Comparison of ENCODE assay signal across 2 cellular contexts in the genomic region with DNA sequence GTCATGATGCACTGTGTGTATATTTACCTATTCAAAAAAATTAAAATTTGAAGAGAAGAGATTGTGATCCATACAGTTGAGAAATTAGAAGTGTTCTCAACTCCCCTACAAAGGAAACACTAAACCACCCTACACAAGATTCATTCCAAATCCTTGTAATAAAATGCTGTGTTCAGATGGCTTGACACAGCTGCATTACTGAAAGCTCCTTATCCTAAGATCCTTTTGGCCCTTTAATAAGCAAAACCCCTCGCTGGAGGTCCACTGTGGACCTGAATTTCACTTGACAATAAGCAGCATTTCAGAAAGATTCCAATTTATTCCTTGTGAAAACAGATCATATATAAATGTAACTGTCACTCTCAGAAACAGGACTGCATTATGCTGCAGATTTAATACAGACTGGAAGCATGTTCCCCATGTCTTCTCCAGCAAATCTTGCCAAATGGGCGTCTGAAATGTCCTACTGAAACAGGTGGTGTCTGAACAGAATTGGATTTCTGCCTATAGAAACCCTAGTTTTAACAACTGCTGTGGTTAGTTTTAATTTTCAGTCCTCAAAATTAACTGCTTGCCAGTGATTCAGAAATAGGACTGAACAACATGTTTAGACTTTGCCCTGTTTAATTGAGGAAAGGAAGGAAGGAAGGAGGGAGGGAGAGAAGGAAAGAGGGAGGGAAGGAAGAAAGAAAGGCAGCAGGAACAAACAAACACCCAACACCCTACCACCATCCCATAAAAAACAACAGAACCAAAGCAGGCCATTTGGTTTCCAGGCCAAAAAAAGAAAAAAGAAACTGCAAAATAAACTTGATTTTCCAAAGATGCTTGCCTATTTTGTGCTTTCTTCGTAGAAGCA.
TF ChIP-seq lines count a peak whose summit lies in the region.

No MANE protein-coding gene starts in this region.

TF ChIP-seq in HEK293, 187 proteins besides CTCF, POLR2A, EP300 and RAD21:
- TF ChIP-seq ZNF37A (tag by site-specific recombination; IDR thresholded peaks at IDR 0.05): no peak
- TF ChIP-seq ZNF366 (tag by site-specific recombination; conservative IDR thresholded peaks at IDR 0.05): peak; percentile 79
TF ChIP-seq in HEK293: peak in this region for 1.

TF ChIP-seq in GM12878, 131 proteins besides CTCF, POLR2A, EP300 and RAD21:
- TF ChIP-seq SMARCA5 (IDR thresholded peaks at IDR 0.05) (no peak), RAD51 (IDR thresholded peaks at IDR 0.05) (no peak), BCL11A (IDR thresholded peaks at IDR 0.05; ENCODE audit: low read depth, low read length) (no peak), IRF4 (IDR thresholded peaks at IDR 0.05; ENCODE audit: low read depth, low read length) (no peak), MXI1 (IDR thresholded peaks at IDR 0.05; ENCODE audit: low read depth, low read length) (no peak), ASH2L (IDR thresholded peaks at IDR 0.05; ENCODE audit: borderline replicate concordance, low read depth) (no peak), SREBF1 (IDR thresholded peaks at IDR 0.05; ENCODE audit: low read length) (no peak), SP1 (IDR thresholded peaks at IDR 0.05; ENCODE audit: low read depth, low read length) (no peak), KAT2A (conservative IDR thresholded peaks at IDR 0.05; ENCODE audit: control insufficient read depth, low read depth, low read length) (no peak), RB1 (IDR thresholded peaks at IDR 0.05; ENCODE audit: borderline replicate concordance) (no peak), WRNIP1 (IDR thresholded peaks at IDR 0.05; ENCODE audit: borderline replicate concordance, low read depth, low read length) (no peak)
- TF ChIP-seq, protein P1, sequence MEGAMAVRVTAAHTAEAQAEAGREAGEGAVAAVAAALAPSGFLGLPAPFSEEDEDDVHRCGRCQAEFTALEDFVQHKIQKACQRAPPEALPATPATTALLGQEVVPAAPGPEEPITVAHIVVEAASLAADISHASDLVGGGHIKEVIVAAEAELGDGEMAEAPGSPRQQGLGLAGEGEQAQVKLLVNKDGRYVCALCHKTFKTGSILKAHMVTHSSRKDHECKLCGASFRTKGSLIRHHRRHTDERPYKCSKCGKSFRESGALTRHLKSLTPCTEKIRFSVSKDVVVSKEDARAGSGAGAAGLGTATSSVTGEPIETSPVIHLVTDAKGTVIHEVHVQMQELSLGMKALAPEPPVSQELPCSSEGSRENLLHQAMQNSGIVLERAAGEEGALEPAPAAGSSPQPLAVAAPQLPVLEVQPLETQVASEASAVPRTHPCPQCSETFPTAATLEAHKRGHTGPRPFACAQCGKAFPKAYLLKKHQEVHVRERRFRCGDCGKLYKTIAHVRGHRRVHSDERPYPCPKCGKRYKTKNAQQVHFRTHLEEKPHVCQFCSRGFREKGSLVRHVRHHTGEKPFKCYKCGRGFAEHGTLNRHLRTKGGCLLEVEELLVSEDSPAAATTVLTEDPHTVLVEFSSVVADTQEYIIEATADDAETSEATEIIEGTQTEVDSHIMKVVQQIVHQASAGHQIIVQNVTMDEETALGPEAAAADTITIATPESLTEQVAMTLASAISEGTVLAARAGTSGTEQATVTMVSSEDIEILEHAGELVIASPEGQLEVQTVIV (IDR thresholded peaks at IDR 0.05; ENCODE audit: borderline replicate concordance, partially characterized antibody): no peak
- TF ChIP-seq, protein P2, sequence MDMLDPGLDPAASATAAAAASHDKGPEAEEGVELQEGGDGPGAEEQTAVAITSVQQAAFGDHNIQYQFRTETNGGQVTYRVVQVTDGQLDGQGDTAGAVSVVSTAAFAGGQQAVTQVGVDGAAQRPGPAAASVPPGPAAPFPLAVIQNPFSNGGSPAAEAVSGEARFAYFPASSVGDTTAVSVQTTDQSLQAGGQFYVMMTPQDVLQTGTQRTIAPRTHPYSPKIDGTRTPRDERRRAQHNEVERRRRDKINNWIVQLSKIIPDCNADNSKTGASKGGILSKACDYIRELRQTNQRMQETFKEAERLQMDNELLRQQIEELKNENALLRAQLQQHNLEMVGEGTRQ (IDR thresholded peaks at IDR 0.05; ENCODE audit: borderline replicate concordance, low read depth, low read length): no peak
- TF ChIP-seq, protein P3, sequence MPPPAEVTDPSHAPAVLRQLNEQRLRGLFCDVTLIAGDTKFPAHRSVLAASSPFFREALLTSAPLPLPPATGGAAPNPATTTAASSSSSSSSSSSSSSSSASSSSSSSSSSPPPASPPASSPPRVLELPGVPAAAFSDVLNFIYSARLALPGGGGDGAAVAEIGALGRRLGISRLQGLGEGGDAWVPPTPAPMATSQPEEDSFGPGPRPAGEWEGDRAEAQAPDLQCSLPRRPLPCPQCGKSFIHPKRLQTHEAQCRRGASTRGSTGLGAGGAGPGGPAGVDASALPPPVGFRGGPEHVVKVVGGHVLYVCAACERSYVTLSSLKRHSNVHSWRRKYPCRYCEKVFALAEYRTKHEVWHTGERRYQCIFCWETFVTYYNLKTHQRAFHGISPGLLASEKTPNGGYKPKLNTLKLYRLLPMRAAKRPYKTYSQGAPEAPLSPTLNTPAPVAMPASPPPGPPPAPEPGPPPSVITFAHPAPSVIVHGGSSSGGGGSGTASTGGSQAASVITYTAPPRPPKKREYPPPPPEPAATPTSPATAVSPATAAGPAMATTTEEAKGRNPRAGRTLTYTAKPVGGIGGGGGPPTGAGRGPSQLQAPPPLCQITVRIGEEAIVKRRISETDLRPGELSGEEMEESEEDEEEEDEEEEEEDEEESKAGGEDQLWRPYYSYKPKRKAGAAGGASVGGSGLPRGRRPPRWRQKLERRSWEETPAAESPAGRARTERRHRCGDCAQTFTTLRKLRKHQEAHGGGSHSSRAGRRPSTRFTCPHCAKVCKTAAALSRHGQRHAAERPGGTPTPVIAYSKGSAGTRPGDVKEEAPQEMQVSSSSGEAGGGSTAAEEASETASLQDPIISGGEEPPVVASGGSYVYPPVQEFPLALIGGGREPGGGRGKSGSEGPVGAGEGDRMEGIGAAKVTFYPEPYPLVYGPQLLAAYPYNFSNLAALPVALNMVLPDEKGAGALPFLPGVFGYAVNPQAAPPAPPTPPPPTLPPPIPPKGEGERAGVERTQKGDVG (CRISPR knock-in tag; IDR thresholded peaks at IDR 0.05): no peak
